In genomic region chr6:92159046-92159445, GRCh38 we compare ENCODE assay signal across 21 cellular contexts.
DNase-seq lines count a peak whose midpoint lies in the region; ATAC-seq, FAIRE-seq and TF ChIP-seq lines count a peak whose summit lies in the region.
"Had no signal": no experiment of that assay in that cellular context is flagged by ENCODE, and none has a peak within 500 bp of the region (broad histone marks: within the 10 kb centered on the region; RNA-seq: fewer than 3 reads in every experiment).

No MANE protein-coding gene starts in this region.

- CTCF ChIA-PET in HepG2 (lab: Yijun Ruan, JAX; ENCODE audit: low intra/inter-chr PET ratio, low total read pairs) (no interaction called here), GM12878 (lab: Yijun Ruan, JAX) (interaction anchor here (0.6 to 1.2 kb wide), 3 partner anchors 29 to 43 kb away, joined by 3 to 4 read pairs (median 3); no protein-coding TSS in a partner anchor)

- DNase-seq in HepG2 (ENCODE audit: low spot score), result no peak
- no peak for DNase-seq in right lobe of liver
- no peak for DNase-seq in GM12878 (ENCODE audit: low read depth, low spot score)
- no peak for DNase-seq in germinal center (ENCODE audit: low spot score)
- no peak for DNase-seq in NCI-H2107 (lab: John Stamatoyannopoulos, UW)
- DNase-seq in stimulated activated CD4-positive, alpha-beta T cell treated with anti-CD3 and anti-CD28 coated beads, Interleukin-1b, Interleukin-23, amount 100 ng/mL, for 48 hours, result no peak
- DNase-seq: Calu3; CD4-positive, alpha-beta memory T cell; GDM1; GM23248; NCI-H1092; NCI-H146; NCI-H2029 treated with DMSO at 0.1 percent for 48 hours; NCI-H2171 treated with DMSO at 0.1 percent for 48 hours; SHP77 had no signal

- intact Hi-C loops in HepG2 (cut with micrococcal nuclease; ENCODE audit: unreplicated experiment) (no loop called here), right lobe of liver (cut with DNase I) (no loop called here), GM12878 (cut with micrococcal nuclease; ENCODE audit: unreplicated experiment) (no loop called here)

- POLR2A ChIA-PET in HepG2 (lab: Yijun Ruan, JAX), result no interaction called here
- POLR2A ChIA-PET in GM12878 (lab: Charles Lee), result no interaction called here

- RAD21 ChIA-PET in GM12878 (lab: Charles Lee; ENCODE audit: unreplicated experiment), result no interaction called here

- no peak for FAIRE-seq in HepG2 (lab: Jason Lieb, UNC)
- no peak for FAIRE-seq in GM12878 (lab: Jason Lieb, UNC)
- FAIRE-seq: GM12891, GM18507 had no signal

- SMC1A ChIA-PET in GM12878 (lab: Charles Lee; ENCODE audit: uncharacterized antibody, unreplicated experiment), result interaction anchor here (0.7 to 1.3 kb wide), 3 partner anchors 10 to 92 kb away, joined by 3 to 4 read pairs (median 3); no protein-coding TSS in a partner anchor

- in situ Hi-C loops in HepG2 (cut with HindIII; ENCODE audit: extremely low pct_ligation_motif_present, low pct_unique_long_range_greater_than_20kb), result no loop called here
- in situ Hi-C loops in GM12878 (cut with MboI), result no loop called here

- BruUV-seq in HepG2 (replicated peaks; lab: Mats Ljungman, UMichigan) (no TSS peak), GM12878 (replicated peaks; lab: Mats Ljungman, UMichigan) (no TSS peak)

- no peaks in the 10 kb centered on the region for H3K27me3 ChIP-seq in HepG2 (ENCODE audit: control insufficient read depth in 1 of 2, insufficient read depth in 2 of 2, low read length in 2 of 2)
- H3K27me3 ChIP-seq in right lobe of liver, result no peaks in the 10 kb centered on the region
- no peaks in the 10 kb centered on the region for H3K27me3 ChIP-seq in GM12878 (replicated peaks in 1 of 2; ENCODE audit: control insufficient read depth in 2 of 2, insufficient read depth in 2 of 2, low read length in 1 of 2)

- H3K36me3 ChIP-seq in HepG2 (replicated peaks in 1 of 2; ENCODE audit: control insufficient read depth in 1 of 2, insufficient read depth in 2 of 2, low read length in 2 of 2), result no peaks in the 10 kb centered on the region
- H3K36me3 ChIP-seq in right lobe of liver, result no peaks in the 10 kb centered on the region
- H3K36me3 ChIP-seq in GM12878 (ENCODE audit: control insufficient read depth in 2 of 2, insufficient read depth in 2 of 2, low read length in 1 of 2), result no peaks in the 10 kb centered on the region

- no peak for TF ChIP-seq EP300 in HepG2 (IDR thresholded peaks at IDR 0.05; ENCODE audit: low read depth in 2 of 2, low read length in 2 of 2)
- TF ChIP-seq EP300 in HepG2 (CRISPR knock-in tag; IDR thresholded peaks at IDR 0.05; ENCODE audit: borderline replicate concordance), result no peak
- TF ChIP-seq EP300 in GM12878 (IDR thresholded peaks at IDR 0.05; ENCODE audit: borderline replicate concordance in 1 of 2, control insufficient read depth in 1 of 2, low read depth in 2 of 2, low read length in 2 of 2), result no peak

- TF ChIP-seq CTCF in HepG2 (CRISPR knock-in tag; IDR thresholded peaks at IDR 0.05), result no peak
- no peak for TF ChIP-seq CTCF in right lobe of liver (IDR thresholded peaks at IDR 0.05)
- TF ChIP-seq CTCF in GM12878 (IDR thresholded peaks at IDR 0.05 in 2 of 3, conservative IDR thresholded peaks at IDR 0.05 in 1 of 3; ENCODE audit: control insufficient read depth in 2 of 3, extremely low read depth in 1 of 3, insufficient read depth in 1 of 3, low read depth in 3 of 3, low read length in 3 of 3), result no peak

- WGBS in HepG2 (ENCODE audit: low lambda C conversion rate), result 9% methylated on average over 2 of the region's 2 CpGs
- WGBS in right lobe of liver (ENCODE audit: insufficient coverage, low coverage, low lambda C conversion rate, missing lambda C conversion rate), result 42% methylated on average over 2 of the region's 2 CpGs
- 3% methylated on average over 2 of the region's 2 CpGs for WGBS in GM12878 (ENCODE audit: insufficient coverage, insufficient replicate concordance, low lambda C conversion rate, missing lambda C conversion rate)

- H3K79me2 ChIP-seq in HepG2 (ENCODE audit: insufficient read depth, low read length), result no peaks in the 10 kb centered on the region
- H3K79me2 ChIP-seq in GM12878 (ENCODE audit: control insufficient read depth, insufficient read depth, low read length), result no peaks in the 10 kb centered on the region

- H3K4me1 ChIP-seq in HepG2 (ENCODE audit: insufficient read depth, low read length) (no peaks in the 10 kb centered on the region), right lobe of liver (no peaks in the 10 kb centered on the region), GM12878 (ENCODE audit: control insufficient read depth, insufficient read depth, low read length) (no peaks in the 10 kb centered on the region)

- H3K4me2 ChIP-seq in HepG2 (ENCODE audit: low read depth, low read length) (no peak overlapping the region), GM12878 (ENCODE audit: control insufficient read depth, insufficient read depth) (no peak overlapping the region)

- H4K20me1 ChIP-seq in HepG2 (ENCODE audit: insufficient read depth, low read length) (no peaks in the 10 kb centered on the region), GM12878 (ENCODE audit: control insufficient read depth, insufficient read depth) (no peaks in the 10 kb centered on the region)

- no peak overlapping the region for H2AFZ ChIP-seq in HepG2 (ENCODE audit: low read length)
- H2AFZ ChIP-seq in GM12878 (ENCODE audit: control insufficient read depth, low read depth, low read length), result no peak overlapping the region
- H2AFZ ChIP-seq: GM23248 had no signal

- ATAC-seq in HepG2 (0 out of 3 replicates have a peak, but pooled peaks have one; percentile 31), right lobe of liver (no peak), HG02981 (IDR thresholded peaks at IDR 0.05; ENCODE audit: unreplicated experiment) (peak; percentile 51), GM12878 (peak; percentile 65; the same call in 2 of the 3 replicates), GM18520 (IDR thresholded peaks at IDR 0.05; ENCODE audit: unreplicated experiment) (no peak)
- ATAC-seq: HCT116 had no signal

- H3K9me3 ChIP-seq in HepG2 (ENCODE audit: low read length) (no peaks in the 10 kb centered on the region), right lobe of liver (no peaks in the 10 kb centered on the region), GM12878 (replicated peaks; ENCODE audit: control insufficient read depth, insufficient read depth, low read length) (no peaks in the 10 kb centered on the region)

- H3K27ac ChIP-seq in HepG2 (ENCODE audit: extremely low read length, insufficient read depth, low read length), result no peak overlapping the region
- H3K27ac ChIP-seq in right lobe of liver, result no peak overlapping the region
- H3K27ac ChIP-seq in GM12878 (ENCODE audit: control insufficient read depth, insufficient read depth), result no peak overlapping the region
- H3K27ac ChIP-seq: GM23248, SK-N-MC had no signal

- H3K9ac ChIP-seq in HepG2 (ENCODE audit: insufficient read depth, low read depth, low read length) (no peak overlapping the region), GM12878 (ENCODE audit: control insufficient read depth, insufficient read depth, low read length) (no peak overlapping the region)
- H3K9ac ChIP-seq: GM23248 had no signal

- TF ChIP-seq POLR2A in HepG2 (IDR thresholded peaks at IDR 0.05; ENCODE audit: insufficient read depth in 1 of 2, low read depth in 2 of 2, low read length in 2 of 2) (no peak), right lobe of liver (IDR thresholded peaks at IDR 0.05) (no peak), GM12878 (IDR thresholded peaks at IDR 0.05; ENCODE audit: low read depth, low read length) (no peak)

- TF ChIP-seq RAD21 in HepG2 (CRISPR knock-in tag; IDR thresholded peaks at IDR 0.05) (no peak), GM12878 (IDR thresholded peaks at IDR 0.05; ENCODE audit: insufficient read depth, low read depth, low read length) (no peak)

- H3K4me3 ChIP-seq in HepG2 (replicated peaks in 1 of 3; ENCODE audit: insufficient read depth in 1 of 3, low read depth in 2 of 3, low read length in 3 of 3), result no peak overlapping the region
- H3K4me3 ChIP-seq in right lobe of liver, result no peak overlapping the region
- no peak overlapping the region for H3K4me3 ChIP-seq in GM12878
- H3K4me3 ChIP-seq: GM23248, SK-N-MC had no signal

TF ChIP-seq in HepG2, 621 proteins besides CTCF, POLR2A, EP300 and RAD21:
- no peak for TF ChIP-seq ESRRA (CRISPR knock-in tag; IDR thresholded peaks at IDR 0.05; ENCODE audit: low read depth)
- no peak for TF ChIP-seq ZNF614 (CRISPR knock-in tag; IDR thresholded peaks at IDR 0.05; ENCODE audit: borderline replicate concordance)
- no peak for TF ChIP-seq E2F5 (CRISPR knock-in tag; conservative IDR thresholded peaks at IDR 0.05)

TF ChIP-seq in GM12878, 131 proteins besides CTCF, POLR2A, EP300 and RAD21:
- TF ChIP-seq ZZZ3 (IDR thresholded peaks at IDR 0.05; ENCODE audit: control insufficient read depth, insufficient read length, low read depth), result no peak
- no peak for TF ChIP-seq USF1 (IDR thresholded peaks at IDR 0.05; ENCODE audit: borderline replicate concordance, extremely low read length, insufficient read depth, low read depth, low read length)

Comparison
In these comparisons a context has a peak if more than half of its experiments do, and no peak if none do; other contexts are left out.
1. ATAC-seq: peak in HepG2 (single experiment), HG02981 (single experiment) and GM12878 (single experiment); none in right lobe of liver (0 of 4) and GM18520 (single experiment).